21 cellular contexts compared by ENCODE assay signal in genomic region chr1:232789660-232790059, GRCh38. TPM values are rescaled to one million over a fixed set of nuclear protein-coding genes. Genes with fewer than 3 reads are reported as not detected.
"Had no signal": no experiment of that assay in that cellular context is flagged by ENCODE, and none has a peak within 500 bp of the region (broad histone marks: within the 10 kb centered on the region; RNA-seq: fewer than 3 reads in every experiment).

No MANE protein-coding gene starts in this region.

- H3K36me3 ChIP-seq: SJSA1 had no signal

- DNase-seq: KBM-7, MV-4-11, NCI-H1048, NCI-H1105, NCI-H1417, NCI-H1436 treated with DMSO at 0.1 percent for 48 hours, NCI-H1694, NCI-H187 treated with DMSO at 0.1 percent for 48 hours, NCI-H2029 treated with DMSO at 0.1 percent for 48 hours, NCI-H2171 treated with DMSO at 0.1 percent for 48 hours, NCI-H510A, NCI-H69, NCI-H774, Right ventricle myocardium superior, SIG-M5, SW 1271, T-cell had no signal

- H3K9me3 ChIP-seq: SJSA1 had no signal

- H3K4me3 ChIP-seq: SJSA1, SK-N-MC had no signal

- H3K27me3 ChIP-seq: SJSA1 had no signal

- H3K4me1 ChIP-seq: SJSA1 had no signal

- ATAC-seq: T-cell had no signal

- H3K27ac ChIP-seq: SJSA1, SK-N-MC had no signal

RNA-seq across cellular contexts. Expression of gene MAP10, which starts 15.6 kb away (rescaled TPM):
- total RNA-seq: HT-29, MCF 10A, SJSA1 had no signal
